ENCODE assay signal across 1 cellular context in the genomic region with DNA sequence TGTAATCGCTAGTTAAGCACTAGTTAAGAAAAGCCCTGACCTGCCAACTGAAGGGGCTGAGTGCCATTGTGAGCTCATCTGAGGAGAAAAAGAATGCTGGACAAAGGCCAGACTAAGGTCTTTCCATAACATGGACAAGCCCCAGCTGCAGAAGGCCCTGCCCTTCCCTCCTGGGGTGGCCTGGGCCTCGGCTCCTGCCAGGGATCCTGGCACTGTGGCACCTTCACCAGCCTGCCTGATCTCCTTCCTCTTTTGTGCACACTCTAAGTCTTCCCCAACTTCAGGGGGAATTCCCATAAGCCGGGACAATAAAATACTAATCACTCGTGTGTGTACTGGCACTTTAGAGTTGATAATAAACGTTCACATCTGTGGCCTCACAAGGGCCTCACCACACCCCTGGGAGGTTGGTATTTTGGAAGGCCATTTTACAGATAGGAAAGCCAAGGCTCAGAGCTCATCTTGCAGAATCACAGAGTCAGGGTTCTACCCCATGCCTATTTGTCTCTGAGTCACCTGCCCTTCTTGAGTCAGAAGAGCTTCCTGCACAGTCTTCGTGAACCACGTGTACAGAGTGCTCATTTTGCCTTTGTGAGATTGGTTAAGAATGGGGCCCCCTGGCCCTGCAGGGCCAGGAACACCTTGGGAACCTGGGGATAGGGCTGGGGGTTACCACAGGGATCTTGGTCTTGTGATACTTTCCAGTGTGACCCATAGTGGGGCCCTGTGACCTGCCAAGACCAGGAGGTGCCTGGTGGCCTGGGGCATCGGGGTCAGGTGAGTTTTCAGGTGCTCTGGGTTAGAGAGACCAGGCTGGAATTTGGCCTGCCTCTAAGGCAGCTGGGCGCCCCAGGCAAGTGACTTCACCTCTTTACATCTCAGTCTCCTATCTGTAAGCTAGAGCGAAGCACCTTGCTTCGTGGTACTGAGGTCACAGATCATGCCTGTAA.
TF ChIP-seq lines count a peak whose summit lies in the region.

No MANE protein-coding gene starts in this region.

TF ChIP-seq in HepG2, 621 proteins besides CTCF, POLR2A, EP300 and RAD21:
- TF ChIP-seq KLF13 (CRISPR knock-in tag; IDR thresholded peaks at IDR 0.05), result no peak
